Comparison of ENCODE assay signal across 1 cellular context in genomic region chr4:38661371-38661770, GRCh38.
A peak's percentile ranks its signal among the peaks of the same experiment; 100 is the strongest.
TF ChIP-seq lines count a peak whose summit lies in the region.

No MANE protein-coding gene starts in this region.

TF ChIP-seq in K562, 482 proteins besides CTCF, POLR2A, EP300 and RAD21:
- TF ChIP-seq ZNF384 (IDR thresholded peaks at IDR 0.05; ENCODE audit: low read depth, low read length), result 0 out of 2 replicates have a peak, but pooled peaks have one; percentile 5
- TF ChIP-seq, protein P1, sequence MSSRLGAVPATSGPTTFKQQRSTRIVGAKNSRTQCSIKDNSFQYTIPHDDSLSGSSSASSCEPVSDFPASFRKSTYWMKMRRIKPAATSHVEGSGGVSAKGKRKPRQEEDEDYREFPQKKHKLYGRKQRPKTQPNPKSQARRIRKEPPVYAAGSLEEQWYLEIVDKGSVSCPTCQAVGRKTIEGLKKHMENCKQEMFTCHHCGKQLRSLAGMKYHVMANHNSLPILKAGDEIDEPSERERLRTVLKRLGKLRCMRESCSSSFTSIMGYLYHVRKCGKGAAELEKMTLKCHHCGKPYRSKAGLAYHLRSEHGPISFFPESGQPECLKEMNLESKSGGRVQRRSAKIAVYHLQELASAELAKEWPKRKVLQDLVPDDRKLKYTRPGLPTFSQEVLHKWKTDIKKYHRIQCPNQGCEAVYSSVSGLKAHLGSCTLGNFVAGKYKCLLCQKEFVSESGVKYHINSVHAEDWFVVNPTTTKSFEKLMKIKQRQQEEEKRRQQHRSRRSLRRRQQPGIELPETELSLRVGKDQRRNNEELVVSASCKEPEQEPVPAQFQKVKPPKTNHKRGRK (tag; IDR thresholded peaks at IDR 0.05), result peak; percentile 54
- TF ChIP-seq ZNF780A (CRISPR knock-in tag; IDR thresholded peaks at IDR 0.05), result no peak
